ENCODE assay signal across 1 cellular context in genomic region chr12:130764475-130765185, GRCh38.
TF ChIP-seq lines count a peak whose summit lies in the region.

No MANE protein-coding gene starts in this region.

TF ChIP-seq in SK-N-SH, 30 proteins besides CTCF, POLR2A, EP300 and RAD21 (continued from another document):
- TF ChIP-seq TEAD4 (IDR thresholded peaks at IDR 0.05; ENCODE audit: borderline replicate concordance, insufficient read depth) (no peak), MXI1 (IDR thresholded peaks at IDR 0.05; ENCODE audit: low read depth, low read length) (no peak), ZBTB33 (IDR thresholded peaks at IDR 0.05; ENCODE audit: borderline replicate concordance, low read depth) (no peak), FOSL2 (IDR thresholded peaks at IDR 0.05; ENCODE audit: borderline replicate concordance, low read depth) (no peak), CHD2 (IDR thresholded peaks at IDR 0.05; ENCODE audit: low read length, partially characterized antibody) (no peak), JUND (IDR thresholded peaks at IDR 0.05) (no peak), MEF2A (IDR thresholded peaks at IDR 0.05; ENCODE audit: borderline replicate concordance, low read depth) (no peak)
- TF ChIP-seq, protein P1, sequence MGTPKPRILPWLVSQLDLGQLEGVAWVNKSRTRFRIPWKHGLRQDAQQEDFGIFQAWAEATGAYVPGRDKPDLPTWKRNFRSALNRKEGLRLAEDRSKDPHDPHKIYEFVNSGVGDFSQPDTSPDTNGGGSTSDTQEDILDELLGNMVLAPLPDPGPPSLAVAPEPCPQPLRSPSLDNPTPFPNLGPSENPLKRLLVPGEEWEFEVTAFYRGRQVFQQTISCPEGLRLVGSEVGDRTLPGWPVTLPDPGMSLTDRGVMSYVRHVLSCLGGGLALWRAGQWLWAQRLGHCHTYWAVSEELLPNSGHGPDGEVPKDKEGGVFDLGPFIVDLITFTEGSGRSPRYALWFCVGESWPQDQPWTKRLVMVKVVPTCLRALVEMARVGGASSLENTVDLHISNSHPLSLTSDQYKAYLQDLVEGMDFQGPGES (IDR thresholded peaks at IDR 0.05; ENCODE audit: low read depth, low read length): no peak
